In the genomic region with DNA sequence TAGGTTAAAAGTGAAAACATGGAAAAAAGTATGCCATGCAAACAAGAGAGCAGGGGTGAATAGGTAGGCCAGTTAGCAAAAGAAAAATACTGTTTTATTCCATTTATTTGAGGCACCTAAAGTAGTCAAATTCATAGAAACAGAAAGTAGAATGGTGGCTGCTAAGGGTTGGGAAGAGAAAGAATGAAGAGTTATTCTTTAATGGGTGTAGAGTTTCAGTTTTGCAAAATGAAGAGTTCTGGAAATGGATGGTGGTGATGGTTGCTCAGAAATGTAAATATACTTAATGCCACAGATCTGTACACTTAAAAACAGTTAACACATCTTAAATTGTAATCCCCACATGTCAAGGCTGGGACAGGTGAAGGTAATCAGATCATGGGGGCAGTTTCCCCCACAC, we compare ENCODE assay signal across 21 cellular contexts. TPM values are rescaled to one million over a fixed set of nuclear protein-coding genes. Genes with fewer than 3 reads are reported as not detected.
DNase-seq lines count a peak whose midpoint lies in the region; ATAC-seq, FAIRE-seq and TF ChIP-seq lines count a peak whose summit lies in the region.
"Had no signal": no experiment of that assay in that cellular context is flagged by ENCODE, and none has a peak within 500 bp of the region (broad histone marks: within the 10 kb centered on the region; RNA-seq: fewer than 3 reads in every experiment).

No MANE protein-coding gene starts in this region.

- H3K27me3 ChIP-seq in Caco-2 (replicated peaks; ENCODE audit: control insufficient read depth, insufficient read depth, low read length), result no peaks in the 10 kb centered on the region
- H3K27me3 ChIP-seq: BE2C, SJCRH30 had no signal

- no peak for DNase-seq in GM18507 (ENCODE audit: extremely low spot score, insufficient read length, low read depth)
- peak; percentile 79 for DNase-seq in NCI-H187 treated with DMSO at 0.1 percent for 48 hours (lab: John Stamatoyannopoulos, UW)
- DNase-seq in activated CD8-positive, alpha-beta T cell treated with anti-CD3 and anti-CD28 coated beads for 36 hours, result no peak
- DNase-seq in Caco-2, result no peak
- no peak for DNase-seq in ecto neural progenitor cell (ENCODE audit: low spot score)
- no peak for DNase-seq in DMS114 treated with DMSO at 0.1 percent for 48 hours (lab: John Stamatoyannopoulos, UW; ENCODE audit: unreplicated experiment)
- DNase-seq: 8988T; BE2C; CD4-positive, alpha-beta T cell; DMS79; NCI-H1092 treated with DMSO at 0.1 percent for 48 hours; NCI-H1694; NCI-H2171; NCI-H446 treated with DMSO at 0.1 percent for 48 hours; PC-9; SJCRH30 had no signal

- no peak overlapping the region for H3K27ac Mint-ChIP-seq in activated CD8-positive, alpha-beta T cell treated with anti-CD3 and anti-CD28 coated beads for 36 hours
- no peak overlapping the region for H3K27ac Mint-ChIP-seq in Caco-2 (ENCODE audit: unreplicated experiment)
- H3K27ac Mint-ChIP-seq: CD4-positive, alpha-beta T cell had no signal

- H3K4me1 Mint-ChIP-seq in activated CD8-positive, alpha-beta T cell treated with anti-CD3 and anti-CD28 coated beads for 36 hours (ENCODE audit: low read depth), result no peaks in the 10 kb centered on the region
- peaks cover 22% of the 10 kb centered on the region for H3K4me1 Mint-ChIP-seq in Caco-2 (ENCODE audit: low read depth, unreplicated experiment)

- ATAC-seq in GM19351 (IDR thresholded peaks at IDR 0.05; ENCODE audit: unreplicated experiment) (peak; percentile 51), HG03097 (IDR thresholded peaks at IDR 0.05; ENCODE audit: low FRiP score, unreplicated experiment) (peak; percentile 71)
- no peak for ATAC-seq in activated CD8-positive, alpha-beta T cell treated with anti-CD3 and anti-CD28 coated beads for 36 hours

- BruUV-seq in Caco-2 (replicated peaks; lab: Mats Ljungman, UMichigan), result no TSS peak

- no peaks in the 10 kb centered on the region for H3K4me1 ChIP-seq in Caco-2
- H3K4me1 ChIP-seq: BE2C, SJCRH30 had no signal

- H3K4me3 Mint-ChIP-seq in activated CD8-positive, alpha-beta T cell treated with anti-CD3 and anti-CD28 coated beads for 36 hours, result no peak overlapping the region
- no peak overlapping the region for H3K4me3 Mint-ChIP-seq in Caco-2 (ENCODE audit: unreplicated experiment)
- H3K4me3 Mint-ChIP-seq: CD4-positive, alpha-beta T cell had no signal

- H3K9me3 Mint-ChIP-seq in activated CD8-positive, alpha-beta T cell treated with anti-CD3 and anti-CD28 coated beads for 36 hours, result no peaks in the 10 kb centered on the region
- no peaks in the 10 kb centered on the region for H3K9me3 Mint-ChIP-seq in Caco-2 (ENCODE audit: unreplicated experiment)

- TF ChIP-seq CTCF in activated CD8-positive, alpha-beta T cell treated with anti-CD3 and anti-CD28 coated beads for 36 hours (IDR thresholded peaks at IDR 0.05), result no peak
- no peak for TF ChIP-seq CTCF in Caco-2 (IDR thresholded peaks at IDR 0.05; ENCODE audit: insufficient read depth in 1 of 2, low read depth in 1 of 2, low read length in 1 of 2, severe bottlenecking in 1 of 2, unreplicated experiment in 1 of 2)

- H3K27me3 Mint-ChIP-seq in activated CD8-positive, alpha-beta T cell treated with anti-CD3 and anti-CD28 coated beads for 36 hours, result no peaks in the 10 kb centered on the region
- no peaks in the 10 kb centered on the region for H3K27me3 Mint-ChIP-seq in Caco-2 (ENCODE audit: insufficient read depth, unreplicated experiment)

- intact Hi-C loops in activated CD8-positive, alpha-beta T cell treated with anti-CD3 and anti-CD28 coated beads for 36 hours (cut with micrococcal nuclease), result no loop called here
- intact Hi-C loops in Caco-2 (cut with micrococcal nuclease; ENCODE audit: unreplicated experiment), result no loop called here

- POLR2A ChIA-PET in activated CD8-positive, alpha-beta T cell treated with anti-CD3 and anti-CD28 coated beads for 36 hours (lab: Charles Lee), result no interaction called here
- POLR2A ChIA-PET in Caco-2 (lab: Charles Lee), result no interaction called here

- H3K36me3 ChIP-seq in Caco-2 (ENCODE audit: control insufficient read depth, insufficient read depth, low read length), result no peaks in the 10 kb centered on the region
- H3K36me3 ChIP-seq: BE2C, SJCRH30 had no signal

- peaks cover 4% of the 10 kb centered on the region; the same call in 1 of the 2 replicates for H3K9me3 ChIP-seq in Caco-2
- H3K9me3 ChIP-seq: BE2C had no signal

- H3K36me3 Mint-ChIP-seq in activated CD8-positive, alpha-beta T cell treated with anti-CD3 and anti-CD28 coated beads for 36 hours (ENCODE audit: low read depth), result no peaks in the 10 kb centered on the region
- H3K36me3 Mint-ChIP-seq in Caco-2 (ENCODE audit: insufficient read depth, unreplicated experiment), result no peaks in the 10 kb centered on the region

- CTCF ChIA-PET in activated CD8-positive, alpha-beta T cell treated with anti-CD3 and anti-CD28 coated beads for 36 hours (lab: Charles Lee), result no interaction called here
- CTCF ChIA-PET in Caco-2 (lab: Charles Lee), result no interaction called here

- FAIRE-seq in GM18507 (lab: Jason Lieb, UNC), result peak; percentile 72
- FAIRE-seq: TTC549 had no signal

- no peak overlapping the region for H3K4me3 ChIP-seq in Caco-2 (ENCODE audit: low read depth, low read length)
- H3K4me3 ChIP-seq: PC-9, SJCRH30 had no signal

RNA-seq across cellular contexts. Expression of a gene that starts 29.7 kb away (rescaled TPM):
- total RNA-seq in activated CD8-positive, alpha-beta T cell treated with anti-CD3 and anti-CD28 coated beads for 36 hours, result under 1 TPM in 1 of 2 experiments, not detected in 1; 0.07 TPM
- total RNA-seq in Caco-2 (2022), result 1.7 and 2.3 TPM in 2 replicates
- total RNA-seq: G401; T-helper 2 cell treated with Interferon-gamma antibody and Interleukin-4, amounts not matched to agents 100 ng/mL and 5 ng/mL, for 36 hours had no signal
